In the genomic region with DNA sequence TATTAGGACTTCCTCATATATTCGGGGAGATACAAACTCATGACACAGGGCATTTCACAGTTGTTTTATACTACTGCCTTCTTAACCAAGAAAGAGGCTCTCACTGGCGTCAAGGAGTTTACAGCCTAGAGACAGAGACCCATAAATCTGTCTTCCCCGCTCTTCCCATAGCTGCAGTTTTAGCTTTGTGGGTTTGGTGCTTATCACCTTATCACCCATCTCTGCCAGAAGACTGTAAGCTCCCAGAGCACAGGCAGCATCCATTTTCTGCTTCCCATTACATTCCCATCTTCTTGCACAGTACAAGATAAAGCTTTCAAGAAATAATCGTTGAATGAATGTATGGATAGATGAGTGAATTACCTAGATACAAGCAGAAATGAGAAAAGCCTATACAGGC, we compare ENCODE assay signal across 1 cellular context.
TF ChIP-seq lines count a peak whose summit lies in the region.

No MANE protein-coding gene starts in this region.

TF ChIP-seq in K562, 482 proteins besides CTCF, POLR2A, EP300 and RAD21 (continued from another document):
- TF ChIP-seq TCF3 (CRISPR knock-in tag; IDR thresholded peaks at IDR 0.05), result peak; percentile 30
- no peak for TF ChIP-seq POU5F1 (IDR thresholded peaks at IDR 0.05; ENCODE audit: borderline replicate concordance, low read depth, low read length, partially characterized antibody)
- TF ChIP-seq CTBP1 (IDR thresholded peaks at IDR 0.05; ENCODE audit: borderline replicate concordance), result peak; percentile 73; the same call in 1 of the 2 replicates
- peak in 1 of 2 experiments; percentile 73; a peak in 2 of 4 replicates for TF ChIP-seq TRIM24 (IDR thresholded peaks at IDR 0.05)
- TF ChIP-seq MECOM (CRISPR knock-in tag; IDR thresholded peaks at IDR 0.05), result 0 out of 2 replicates have a peak, but pooled peaks have one; percentile 27
- TF ChIP-seq, protein P1, sequence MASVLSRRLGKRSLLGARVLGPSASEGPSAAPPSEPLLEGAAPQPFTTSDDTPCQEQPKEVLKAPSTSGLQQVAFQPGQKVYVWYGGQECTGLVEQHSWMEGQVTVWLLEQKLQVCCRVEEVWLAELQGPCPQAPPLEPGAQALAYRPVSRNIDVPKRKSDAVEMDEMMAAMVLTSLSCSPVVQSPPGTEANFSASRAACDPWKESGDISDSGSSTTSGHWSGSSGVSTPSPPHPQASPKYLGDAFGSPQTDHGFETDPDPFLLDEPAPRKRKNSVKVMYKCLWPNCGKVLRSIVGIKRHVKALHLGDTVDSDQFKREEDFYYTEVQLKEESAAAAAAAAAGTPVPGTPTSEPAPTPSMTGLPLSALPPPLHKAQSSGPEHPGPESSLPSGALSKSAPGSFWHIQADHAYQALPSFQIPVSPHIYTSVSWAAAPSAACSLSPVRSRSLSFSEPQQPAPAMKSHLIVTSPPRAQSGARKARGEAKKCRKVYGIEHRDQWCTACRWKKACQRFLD (CRISPR knock-in tag; IDR thresholded peaks at IDR 0.05), result no peak
- no peak for TF ChIP-seq HDAC1 (IDR thresholded peaks at IDR 0.05)
- TF ChIP-seq BRD4 (IDR thresholded peaks at IDR 0.05), result no peak
- TF ChIP-seq, protein P2, sequence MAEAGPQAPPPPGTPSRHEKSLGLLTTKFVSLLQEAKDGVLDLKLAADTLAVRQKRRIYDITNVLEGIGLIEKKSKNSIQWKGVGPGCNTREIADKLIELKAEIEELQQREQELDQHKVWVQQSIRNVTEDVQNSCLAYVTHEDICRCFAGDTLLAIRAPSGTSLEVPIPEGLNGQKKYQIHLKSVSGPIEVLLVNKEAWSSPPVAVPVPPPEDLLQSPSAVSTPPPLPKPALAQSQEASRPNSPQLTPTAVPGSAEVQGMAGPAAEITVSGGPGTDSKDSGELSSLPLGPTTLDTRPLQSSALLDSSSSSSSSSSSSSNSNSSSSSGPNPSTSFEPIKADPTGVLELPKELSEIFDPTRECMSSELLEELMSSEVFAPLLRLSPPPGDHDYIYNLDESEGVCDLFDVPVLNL (CRISPR knock-in tag; IDR thresholded peaks at IDR 0.05; ENCODE audit: low read depth), result no peak
- TF ChIP-seq SMARCA4 (IDR thresholded peaks at IDR 0.05), result 0 out of 2 replicates have a peak, but pooled peaks have one; percentile 12
- no peak for TF ChIP-seq ZHX1 (conservative IDR thresholded peaks at IDR 0.05; ENCODE audit: low read length)
- TF ChIP-seq PREB (CRISPR knock-in tag; IDR thresholded peaks at IDR 0.05), result no peak
- peak in 1 of 2 experiments; percentile 38; a peak in 1 of 4 replicates for TF ChIP-seq RCOR1 (IDR thresholded peaks at IDR 0.05; ENCODE audit: borderline replicate concordance in 1 of 2, low read depth in 2 of 2, low read length in 2 of 2)
- TF ChIP-seq ZFX (CRISPR knock-in tag; IDR thresholded peaks at IDR 0.05), result no peak
